Comparison of ENCODE assay signal across 26 cellular contexts in genomic region chr4:182248295-182248694, GRCh38. TPM values are rescaled to one million over a fixed set of nuclear protein-coding genes. Genes with fewer than 3 reads are reported as not detected.
DNase-seq lines count a peak whose midpoint lies in the region; ATAC-seq, FAIRE-seq and TF ChIP-seq lines count a peak whose summit lies in the region.
"Had no signal": no experiment of that assay in that cellular context is flagged by ENCODE, and none has a peak within 500 bp of the region (broad histone marks: within the 10 kb centered on the region; RNA-seq: fewer than 3 reads in every experiment).

No MANE protein-coding gene starts in this region.

- no peak overlapping the region for H3K4ac ChIP-seq in IMR-90 (ENCODE audit: low read depth, low read length)

- intact Hi-C loops in HepG2 (cut with micrococcal nuclease; ENCODE audit: unreplicated experiment), result no loop called here
- intact Hi-C loops in right lobe of liver (cut with DNase I), result no loop called here
- intact Hi-C loops in IMR-90 (cut with micrococcal nuclease), result loop anchor here (10.0 kb wide), 1 partner anchor 677 kb away; no protein-coding TSS in a partner anchor

- BruUV-seq in HepG2 (replicated peaks; lab: Mats Ljungman, UMichigan) (no TSS peak), IMR-90 (replicated peaks; lab: Mats Ljungman, UMichigan) (no TSS peak)

- H4K20me1 ChIP-seq in HepG2 (ENCODE audit: insufficient read depth, low read length), result no peaks in the 10 kb centered on the region
- H4K20me1 ChIP-seq in IMR-90 (ENCODE audit: insufficient read depth, low read length), result no peaks in the 10 kb centered on the region
- H4K20me1 ChIP-seq in smooth muscle cell (ENCODE audit: low read depth), result no peaks in the 10 kb centered on the region
- H4K20me1 ChIP-seq: BLaER1 had no signal

- in situ Hi-C loops in HepG2 (cut with HindIII; ENCODE audit: extremely low pct_ligation_motif_present, low pct_unique_long_range_greater_than_20kb) (no loop called here), IMR-90 (cut with MboI; ENCODE audit: low sequenced_read_pairs) (no loop called here)

- TF ChIP-seq POLR2A in HepG2 (IDR thresholded peaks at IDR 0.05; ENCODE audit: insufficient read depth in 1 of 2, low read depth in 2 of 2, low read length in 2 of 2) (no peak), right lobe of liver (IDR thresholded peaks at IDR 0.05) (no peak), IMR-90 (IDR thresholded peaks at IDR 0.05; ENCODE audit: low read depth, low read length) (no peak)

- 35% methylated on average over 3 of the region's 3 CpGs for WGBS in HepG2 (ENCODE audit: low lambda C conversion rate)
- WGBS in right lobe of liver (ENCODE audit: insufficient coverage, low coverage, low lambda C conversion rate, missing lambda C conversion rate), result 65% methylated on average over 3 of the region's 3 CpGs
- WGBS in IMR-90 (ENCODE audit: extremely low coverage in 2 of 2, insufficient read length in 1 of 2), 2 experiments, result no CpG with 5 or more reads among the region's 3 CpGs
- 90% methylated on average over 3 of the region's 3 CpGs for WGBS in smooth muscle cell (ENCODE audit: low lambda C conversion rate)

- TF ChIP-seq CTCF in HepG2 (CRISPR knock-in tag; IDR thresholded peaks at IDR 0.05) (no peak), right lobe of liver (IDR thresholded peaks at IDR 0.05) (no peak), IMR-90 (conservative IDR thresholded peaks at IDR 0.05; ENCODE audit: low read depth, low read length) (no peak), smooth muscle cell (IDR thresholded peaks at IDR 0.05; ENCODE audit: borderline replicate concordance, insufficient read depth, poor library complexity, severe bottlenecking) (no peak), right atrium auricular region (IDR thresholded peaks at IDR 0.05) (no peak)

- H3K9ac ChIP-seq in HepG2 (ENCODE audit: insufficient read depth, low read depth, low read length) (no peak overlapping the region), IMR-90 (ENCODE audit: low read depth, low read length) (no peak overlapping the region), smooth muscle cell (ENCODE audit: low read depth) (no peak overlapping the region)
- H3K9ac ChIP-seq: BLaER1 had no signal

- no peak overlapping the region for H4K8ac ChIP-seq in IMR-90 (ENCODE audit: low read depth in 2 of 2, low read length in 2 of 2)

- H3K14ac ChIP-seq in IMR-90 (replicated peaks; ENCODE audit: low read depth, low read length), result no peak overlapping the region

- no peak overlapping the region for H2AK9ac ChIP-seq in IMR-90 (replicated peaks; ENCODE audit: low read depth, low read length, poor library complexity)

- no peaks in the 10 kb centered on the region; a peak in 1 of 5 replicates for H3K27me3 ChIP-seq in HepG2 (ENCODE audit: control insufficient read depth in 1 of 2, insufficient read depth in 2 of 2, low read length in 2 of 2)
- H3K27me3 ChIP-seq in right lobe of liver, result no peaks in the 10 kb centered on the region
- H3K27me3 ChIP-seq in IMR-90 (ENCODE audit: control insufficient read depth, insufficient read depth, low read length), result no peaks in the 10 kb centered on the region
- no peaks in the 10 kb centered on the region for H3K27me3 ChIP-seq in smooth muscle cell (ENCODE audit: low read depth)
- H3K27me3 ChIP-seq in right atrium auricular region, result no peaks in the 10 kb centered on the region
- H3K27me3 ChIP-seq: BE2C, BLaER1 had no signal

- ATAC-seq in HepG2, result no peak
- no peak for ATAC-seq in right lobe of liver
- ATAC-seq in IMR-90 (ENCODE audit: low read depth), result no peak
- ATAC-seq: GM12878 had no signal

- H3K36me3 ChIP-seq in HepG2 (replicated peaks in 1 of 2; ENCODE audit: control insufficient read depth in 1 of 2, insufficient read depth in 2 of 2, low read length in 2 of 2) (no peaks in the 10 kb centered on the region), right lobe of liver (no peaks in the 10 kb centered on the region), IMR-90 (ENCODE audit: control insufficient read depth, insufficient read depth, low read length) (no peaks in the 10 kb centered on the region), smooth muscle cell (ENCODE audit: low read depth) (no peaks in the 10 kb centered on the region), right atrium auricular region (no peaks in the 10 kb centered on the region)
- H3K36me3 ChIP-seq: BE2C, BLaER1 had no signal

- H3K18ac ChIP-seq in IMR-90 (ENCODE audit: low read depth, low read length), result no peak overlapping the region

- FAIRE-seq in HepG2 (lab: Jason Lieb, UNC), result no peak
- FAIRE-seq: GM12878, GM12892, GM18507 had no signal

- no peaks in the 10 kb centered on the region for H3K79me2 ChIP-seq in HepG2 (ENCODE audit: insufficient read depth, low read length)
- peaks cover 60% of the 10 kb centered on the region for H3K79me2 ChIP-seq in smooth muscle cell (ENCODE audit: low read depth)

- no peak overlapping the region for H3K23ac ChIP-seq in IMR-90 (ENCODE audit: low read depth, low read length)

- H3K4me1 ChIP-seq in HepG2 (ENCODE audit: insufficient read depth, low read length) (no peaks in the 10 kb centered on the region), right lobe of liver (no peaks in the 10 kb centered on the region), IMR-90 (ENCODE audit: control insufficient read depth, insufficient read depth, low read length) (peaks cover 2% of the 10 kb centered on the region), smooth muscle cell (ENCODE audit: low read depth) (peaks cover 46% of the 10 kb centered on the region), right atrium auricular region (peaks cover 0 to 6% of the 10 kb centered on the region in 2 donors)
- H3K4me1 ChIP-seq: BLaER1 had no signal

- H2BK15ac ChIP-seq in IMR-90 (ENCODE audit: low read depth, low read length), result no peak overlapping the region

- no peak overlapping the region for H2BK120ac ChIP-seq in IMR-90 (ENCODE audit: low read depth, low read length)

- H2AFZ ChIP-seq in HepG2 (ENCODE audit: low read length) (no peak overlapping the region), IMR-90 (replicated peaks; ENCODE audit: low read length, poor library complexity) (no peak overlapping the region), smooth muscle cell (ENCODE audit: low read depth) (no peak overlapping the region)

- no peak overlapping the region for H2AK5ac ChIP-seq in IMR-90 (ENCODE audit: low read depth, low read length)

- no peak overlapping the region for H4K5ac ChIP-seq in IMR-90 (ENCODE audit: low read depth, low read length)

- POLR2A ChIA-PET in HepG2 (lab: Yijun Ruan, JAX) (no interaction called here), IMR-90 (lab: Charles Lee; ENCODE audit: unreplicated experiment) (no interaction called here)

- H3K79me1 ChIP-seq in IMR-90 (ENCODE audit: low read depth in 1 of 2, low read length in 2 of 2), result no peaks in the 10 kb centered on the region; a peak in 1 of 4 replicates

- TF ChIP-seq RAD21 in HepG2 (CRISPR knock-in tag; IDR thresholded peaks at IDR 0.05), result no peak
- TF ChIP-seq RAD21 in IMR-90 (IDR thresholded peaks at IDR 0.05; ENCODE audit: low read length), result no peak

- H3K56ac ChIP-seq in IMR-90 (ENCODE audit: extremely low read depth, insufficient read depth, low read length), result no peak overlapping the region

- CTCF ChIA-PET in HepG2 (lab: Yijun Ruan, JAX; ENCODE audit: low intra/inter-chr PET ratio, low total read pairs) (no interaction called here), IMR-90 (lab: Yijun Ruan, JAX) (no interaction called here)

- no peaks in the 10 kb centered on the region for H3K9me3 ChIP-seq in HepG2 (ENCODE audit: low read length)
- no peaks in the 10 kb centered on the region for H3K9me3 ChIP-seq in right lobe of liver
- no peaks in the 10 kb centered on the region for H3K9me3 ChIP-seq in IMR-90 (ENCODE audit: control insufficient read depth, insufficient read depth, low read length)
- no peaks in the 10 kb centered on the region for H3K9me3 ChIP-seq in smooth muscle cell (replicated peaks; ENCODE audit: low read depth)
- no peaks in the 10 kb centered on the region for H3K9me3 ChIP-seq in right atrium auricular region
- H3K9me3 ChIP-seq: BE2C, BLaER1 had no signal

- H2BK20ac ChIP-seq in IMR-90 (ENCODE audit: low read depth, low read length), result no peak overlapping the region

- DNase-seq in HepG2 (ENCODE audit: low spot score) (no peak), right lobe of liver (no peak), IMR-90 (no peak), smooth muscle cell (lab: John Stamatoyannopoulos, UW; ENCODE audit: unreplicated experiment) (no peak), right atrium auricular region (ENCODE audit: low spot score) (no peak)
- no peak for DNase-seq in stimulated activated CD4-positive, alpha-beta T cell treated with anti-CD3 and anti-CD28 coated beads, Interleukin-12 subunit alpha, Interleukin-12 subunit beta, amount 100 ng/mL, for 4 hours
- DNase-seq: ACHN; BE2C; C1 segment of cervical spinal cord; CD4-positive, alpha-beta memory T cell; CD4-positive, CD25-positive, alpha-beta regulatory T cell; CD8-positive, alpha-beta memory T cell; COR-L47; DMS 273 treated with DMSO at 0.1 percent for 48 hours; DMS153; DMS53; DMS79; DND-41; EL; GDM1 had no signal

- no peak overlapping the region for H4K91ac ChIP-seq in IMR-90 (ENCODE audit: insufficient read depth, low read depth, low read length)

- no peak overlapping the region for H3K4me2 ChIP-seq in HepG2 (ENCODE audit: low read depth, low read length)
- H3K4me2 ChIP-seq in IMR-90 (ENCODE audit: low read depth, low read length), result no peak overlapping the region
- H3K4me2 ChIP-seq in smooth muscle cell, result no peak overlapping the region
- H3K4me2 ChIP-seq: BLaER1 had no signal

- H3K9me1 ChIP-seq in IMR-90 (ENCODE audit: insufficient read depth, low read length), result peaks cover 3% of the 10 kb centered on the region; the same call in 1 of the 2 replicates

- no peak overlapping the region for H2BK5ac ChIP-seq in IMR-90 (ENCODE audit: low read depth, low read length, poor library complexity, severe bottlenecking)

- TF ChIP-seq EP300 in HepG2 (IDR thresholded peaks at IDR 0.05; ENCODE audit: low read depth in 2 of 2, low read length in 2 of 2) (no peak), HepG2 (CRISPR knock-in tag; IDR thresholded peaks at IDR 0.05; ENCODE audit: borderline replicate concordance) (no peak)

- peaks cover 27% of the 10 kb centered on the region for H3F3A ChIP-seq in smooth muscle cell (ENCODE audit: low read depth)

- H3K4me3 ChIP-seq in HepG2 (replicated peaks in 1 of 3; ENCODE audit: insufficient read depth in 1 of 3, low read depth in 2 of 3, low read length in 3 of 3), result no peak overlapping the region
- H3K4me3 ChIP-seq in right lobe of liver, result no peak overlapping the region
- no peak overlapping the region for H3K4me3 ChIP-seq in IMR-90 (ENCODE audit: insufficient read depth, low read depth, low read length)
- H3K4me3 ChIP-seq in smooth muscle cell, result no peak overlapping the region
- H3K4me3 ChIP-seq in right atrium auricular region, result no peak overlapping the region
- H3K4me3 ChIP-seq: BLaER1, GM12878 had no signal

- dilution Hi-C loops in IMR-90 (cut with HindIII; ENCODE audit: low sequenced_read_pairs, unreplicated experiment), result no loop called here

- H3K27ac ChIP-seq in HepG2 (ENCODE audit: extremely low read length, insufficient read depth, low read length) (no peak overlapping the region), right lobe of liver (no peak overlapping the region), IMR-90 (ENCODE audit: insufficient read depth, low read length) (no peak overlapping the region), smooth muscle cell (ENCODE audit: low read depth) (peak overlapping the region; percentile 95), right atrium auricular region (no peak overlapping the region)
- H3K27ac ChIP-seq: 22Rv1, BLaER1 had no signal

RNA-seq across cellular contexts. Expression of gene TENM3, which starts 5.1 kb away (rescaled TPM):
- total RNA-seq in HepG2 (2016; rRNA removed; fragmentation: Illumina TruSeq; extraction: Trizol) (0.04 TPM in 1 of 2 replicates, not detected in the other), right lobe of liver (1 to 10 TPM in 3 of 6 experiments, under 1 TPM in 3; 0.06 to 3.0 (median 1.1) TPM), IMR-90 (2012; rRNA removed) (127 and 173 TPM in 2 replicates), smooth muscle cell (295 and 299 TPM in 2 replicates), right atrium auricular region (10 to 100 TPM; 10.7 to 15.9 TPM)
- total RNA-seq in HepG2 (2016; cell fraction: cytosol; rRNA removed; fragmentation: Illumina TruSeq; extraction: Trizol; ENCODE audit: low read depth), result not detected in 2 replicates
- 0.02 TPM in 1 of 2 replicates, not detected in the other for total RNA-seq in HepG2 (2016; cell fraction: insoluble cytoplasmic fraction; rRNA removed; fragmentation: Illumina TruSeq; extraction: Trizol)
- not detected in 2 replicates for total RNA-seq in HepG2 (2016; cell fraction: membrane; rRNA removed; fragmentation: Illumina TruSeq; extraction: Trizol)
- 0.34 TPM in 2 replicates for total RNA-seq in HepG2 (2016; cell fraction: nucleus; rRNA removed; fragmentation: Illumina TruSeq; extraction: Trizol)
- polyA plus RNA-seq in HepG2 (2011; rRNA removed) (0.01 TPM in 1 of 2 replicates, not detected in the other), IMR-90 (2012; rRNA removed) (29.9 and 31.3 TPM in 2 replicates), smooth muscle cell (46.6 and 46.9 TPM in 2 replicates)
- polyA plus RNA-seq in HepG2 (2011; cell fraction: cytosol; rRNA removed), result under 0.01 and 0.01 TPM in 2 replicates
- polyA plus RNA-seq in HepG2 (2011; cell fraction: nucleus; rRNA removed), result not detected in 2 replicates
- polyA plus RNA-seq in HepG2 (2012), result 0.03 TPM in 1 of 2 replicates, not detected in the other
- polyA plus RNA-seq in HepG2 (2016; cell fraction: cytosol; fragmentation: Illumina TruSeq; extraction: Trizol; ENCODE audit: low read depth), result not detected in 2 replicates
- not detected in 2 replicates for polyA plus RNA-seq in HepG2 (2016; cell fraction: insoluble cytoplasmic fraction; fragmentation: Illumina TruSeq; extraction: Trizol; ENCODE audit: low read depth)
- polyA plus RNA-seq in HepG2 (2016; cell fraction: membrane; fragmentation: Illumina TruSeq; extraction: Trizol; ENCODE audit: low read depth), result not detected in 2 replicates
- not detected in 2 replicates for polyA plus RNA-seq in HepG2 (2016; cell fraction: nucleus; fragmentation: Illumina TruSeq; extraction: Trizol; ENCODE audit: insufficient read depth, low read depth)
- 0.06 and 45.5 TPM in 2 replicates for polyA minus RNA-seq in HepG2 (2011; rRNA and poly(A)+ RNA removed; ENCODE audit: low replicate concordance)
- not detected in 2 replicates for polyA minus RNA-seq in HepG2 (2011; cell fraction: cytosol; rRNA and poly(A)+ RNA removed)
- not detected in 2 replicates for polyA minus RNA-seq in HepG2 (2011; cell fraction: nucleus; rRNA and poly(A)+ RNA removed)
- 17.3 and 27.4 TPM in 2 replicates for polyA plus RNA-seq in IMR-90 (2012; cell fraction: cytosol; rRNA removed)
- polyA plus RNA-seq in IMR-90 (2012; cell fraction: nucleus; rRNA removed; ENCODE audit: low replicate concordance), result 22.0 and 26.1 TPM in 2 replicates
- total RNA-seq: CD4-positive, alpha-beta memory T cell; CD4-positive, CD25-positive, alpha-beta regulatory T cell; CD8-positive, alpha-beta memory T cell had no signal
- polyA plus RNA-seq: CD14-positive monocyte; CD4-positive, alpha-beta memory T cell; CD4-positive, CD25-positive, alpha-beta regulatory T cell; CD8-positive, alpha-beta memory T cell had no signal
